Comparison of ENCODE assay signal across 14 cellular contexts in the genomic region with DNA sequence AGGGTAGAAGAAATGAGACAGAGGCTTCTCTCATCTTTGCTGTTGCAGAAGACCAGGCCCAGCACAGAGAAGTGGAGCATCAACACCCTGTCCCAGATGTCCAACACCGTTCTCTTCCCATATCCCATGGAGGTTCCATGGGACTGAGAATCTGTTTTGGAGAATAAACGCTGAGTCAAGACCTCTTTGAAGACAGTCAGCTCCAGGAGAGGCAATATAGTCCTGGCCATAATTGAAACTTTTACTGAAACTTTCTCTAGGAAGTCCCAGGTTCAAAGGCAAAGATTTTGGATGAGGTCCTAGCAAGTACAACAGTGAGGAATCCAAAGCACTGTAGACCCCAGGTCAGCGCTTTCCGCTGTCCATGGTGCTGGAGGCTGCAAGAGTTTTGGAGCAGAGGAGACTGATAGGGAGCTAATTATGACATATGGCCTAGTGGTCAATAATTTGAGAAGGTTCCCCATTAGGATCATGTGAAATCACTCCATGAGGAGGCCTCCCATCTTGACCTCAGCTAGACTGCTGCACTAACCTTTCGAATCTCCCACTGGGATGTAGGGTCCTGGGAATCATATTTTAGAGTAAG. TPM values are rescaled to one million over a fixed set of nuclear protein-coding genes. Genes with fewer than 3 reads are reported as not detected.
DNase-seq lines count a peak whose midpoint lies in the region; ATAC-seq and TF ChIP-seq lines count a peak whose summit lies in the region.
"Had no signal": no experiment of that assay in that cellular context is flagged by ENCODE, and none has a peak within 500 bp of the region (broad histone marks: within the 10 kb centered on the region; RNA-seq: fewer than 3 reads in every experiment).

No MANE protein-coding gene starts in this region.

- H3K9me3 ChIP-seq in tibial artery = no peaks in the 10 kb centered on the region

- no peak overlapping the region for H3K27ac ChIP-seq in tibial artery

- peak; percentile 24 for DNase-seq in activated T-cell treated with anti-CD3 and anti-CD28 coated beads for 48 hours (ENCODE audit: low read depth)
- DNase-seq in activated T-cell treated with anti-CD3 and anti-CD28 coated beads, Interleukin-2, amount 50 U/mL, for 1 hour = no peak
- peak; percentile 22 for DNase-seq in NCI-H460 (ENCODE audit: extremely low read depth, low read depth)
- DNase-seq in cardiac fibroblast (ENCODE audit: low read depth in 2 of 2) = peak; percentile 20 to 38
- peak; percentile 72 for DNase-seq in progenitor cell of endocrine pancreas (ENCODE audit: low spot score, unreplicated experiment)
- no peak for DNase-seq in effector CD4-positive, alpha-beta T cell
- DNase-seq in tibial artery = no peak
- DNase-seq: effector memory CD8-positive, alpha-beta T cell; HFFc6; stimulated activated naive CD4-positive, alpha-beta T cell had no signal

- intact Hi-C loops in tibial artery (cut with DNase I; ENCODE audit: low total_unique reads) = no loop called here

- H3K4me3 ChIP-seq in cardiac fibroblast (replicated peaks in 1 of 2; ENCODE audit: low read depth in 2 of 2, low read length in 2 of 2) (no peak overlapping the region), tibial artery (no peak overlapping the region)

- TF ChIP-seq CTCF in cardiac fibroblast (IDR thresholded peaks at IDR 0.05; ENCODE audit: low read depth, low read length) (no peak), progenitor cell of endocrine pancreas (IDR thresholded peaks at IDR 0.05; ENCODE audit: unreplicated experiment) (no peak), tibial artery (IDR thresholded peaks at IDR 0.05) (no peak)

- H3K27me3 ChIP-seq in tibial artery = peaks cover 0 to 45% of the 10 kb centered on the region in 2 donors

- H3K4me3 Mint-ChIP-seq in progenitor cell of endocrine pancreas (ENCODE audit: low read depth) = no peak overlapping the region
- H3K4me3 Mint-ChIP-seq: B cell; effector memory CD8-positive, alpha-beta T cell; HFFc6 had no signal

- no peaks in the 10 kb centered on the region for H3K36me3 Mint-ChIP-seq in progenitor cell of endocrine pancreas (ENCODE audit: insufficient read depth)

- no peaks in the 10 kb centered on the region for H3K4me1 Mint-ChIP-seq in progenitor cell of endocrine pancreas (ENCODE audit: low read depth)

- ATAC-seq in GM19035 (IDR thresholded peaks at IDR 0.05; ENCODE audit: unreplicated experiment) = no peak
- ATAC-seq: effector memory CD8-positive, alpha-beta T cell had no signal

- H3K4me1 ChIP-seq in tibial artery = peaks cover 0 to 9% (median 7%) of the 10 kb centered on the region in 4 donors

- peaks cover 74% of the 10 kb centered on the region for H3K27me3 Mint-ChIP-seq in progenitor cell of endocrine pancreas

- no peak overlapping the region for H3K27ac Mint-ChIP-seq in progenitor cell of endocrine pancreas
- H3K27ac Mint-ChIP-seq: B cell; effector memory CD8-positive, alpha-beta T cell; HFFc6 had no signal

- H3K36me3 ChIP-seq in tibial artery = no peaks in the 10 kb centered on the region

- H3K9me3 Mint-ChIP-seq in progenitor cell of endocrine pancreas (ENCODE audit: low read depth) = no peaks in the 10 kb centered on the region
- H3K9me3 Mint-ChIP-seq: effector memory CD8-positive, alpha-beta T cell; HFFc6 had no signal

RNA-seq across cellular contexts. Expression of a gene that starts 36.0 kb away (rescaled TPM):
- total RNA-seq in NCI-H460 (2014; rRNA removed; shearing (Covaris generic)) = 2.6 and 2.9 TPM in 2 replicates
- 26.0 and 35.9 TPM in 2 replicates for polyA plus RNA-seq in NCI-H460 (2014; cell fraction: nucleus; rRNA removed)
- 20.5 and 26.2 TPM in 2 replicates for total RNA-seq in progenitor cell of endocrine pancreas

RNA-seq across cellular contexts. Expression of a gene that starts 45.7 kb away (rescaled TPM):
- 70.5 and 72.8 TPM in 2 replicates for total RNA-seq in NCI-H460 (2014; rRNA removed; shearing (Covaris generic))
- 45.2 and 60.8 TPM in 2 replicates for polyA plus RNA-seq in NCI-H460 (2014; cell fraction: nucleus; rRNA removed)
- 41.1 and 44.1 TPM in 2 replicates for total RNA-seq in progenitor cell of endocrine pancreas

RNA-seq across cellular contexts. Expression of a gene that starts 45.8 kb away (rescaled TPM):
- total RNA-seq in NCI-H460 (2014; rRNA removed; shearing (Covaris generic)) = 0.20 TPM in 1 of 2 replicates, not detected in the other
- polyA plus RNA-seq in NCI-H460 (2014; cell fraction: nucleus; rRNA removed) = 0.28 TPM in 1 of 2 replicates, not detected in the other
- total RNA-seq in progenitor cell of endocrine pancreas = 1.3 and 1.7 TPM in 2 replicates

RNA-seq across cellular contexts. Expression of a gene that starts 52.6 kb away (rescaled TPM):
- not detected in 2 replicates for total RNA-seq in NCI-H460 (2014; rRNA removed; shearing (Covaris generic))
- not detected in 2 replicates for polyA plus RNA-seq in NCI-H460 (2014; cell fraction: nucleus; rRNA removed)
- total RNA-seq in progenitor cell of endocrine pancreas = not detected in 2 replicates
- total RNA-seq: HFFc6, HT-29, kidney epithelial cell had no signal

RNA-seq across cellular contexts. Expression of a gene that starts 55.4 kb away (rescaled TPM):
- total RNA-seq in NCI-H460 (2014; rRNA removed; shearing (Covaris generic)) = 24.9 and 25.6 TPM in 2 replicates
- 156 and 170 TPM in 2 replicates for polyA plus RNA-seq in NCI-H460 (2014; cell fraction: nucleus; rRNA removed)
- 58.6 and 59.0 TPM in 2 replicates for total RNA-seq in progenitor cell of endocrine pancreas

Comparison
In these comparisons a context has a peak if more than half of its experiments do, and no peak if none do; other contexts are left out.
1. DNase-seq: peak in activated T-cell treated with anti-CD3 and anti-CD28 coated beads for 48 hours (single experiment), NCI-H460 (single experiment), cardiac fibroblast (2 of 2) and progenitor cell of endocrine pancreas (single experiment); none in activated T-cell treated with anti-CD3 and anti-CD28 coated beads, Interleukin-2, amount 50 U/mL, for 1 hour (single experiment), effector CD4-positive, alpha-beta T cell (single experiment) and tibial artery (0 of 2).